ENCODE assay signal across 1 cellular context in the genomic region with DNA sequence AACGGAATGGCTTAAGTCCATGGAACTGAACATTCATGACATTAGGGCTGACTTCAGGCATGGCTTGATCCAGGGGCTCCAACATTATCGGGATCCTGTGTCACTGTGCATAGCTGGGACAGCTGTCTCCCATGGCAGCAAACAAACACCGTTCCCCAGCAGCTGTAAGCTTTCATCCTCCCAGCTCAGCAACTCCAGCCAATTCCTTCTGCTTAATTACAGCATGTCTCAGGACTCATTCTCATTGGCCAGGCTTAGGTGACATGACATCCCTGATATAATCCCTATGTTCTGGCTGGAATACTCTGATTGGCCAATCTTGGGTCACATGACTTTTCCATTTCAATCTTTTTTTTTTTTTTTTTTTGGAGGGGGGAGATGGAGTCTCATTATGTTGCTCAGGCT.
A peak's percentile ranks its signal among the peaks of the same experiment; 100 is the strongest.
TF ChIP-seq lines count a peak whose summit lies in the region.

No MANE protein-coding gene starts in this region.

TF ChIP-seq in HEK293, 187 proteins besides CTCF, POLR2A, EP300 and RAD21 (continued from another document):
- TF ChIP-seq, protein P1, sequence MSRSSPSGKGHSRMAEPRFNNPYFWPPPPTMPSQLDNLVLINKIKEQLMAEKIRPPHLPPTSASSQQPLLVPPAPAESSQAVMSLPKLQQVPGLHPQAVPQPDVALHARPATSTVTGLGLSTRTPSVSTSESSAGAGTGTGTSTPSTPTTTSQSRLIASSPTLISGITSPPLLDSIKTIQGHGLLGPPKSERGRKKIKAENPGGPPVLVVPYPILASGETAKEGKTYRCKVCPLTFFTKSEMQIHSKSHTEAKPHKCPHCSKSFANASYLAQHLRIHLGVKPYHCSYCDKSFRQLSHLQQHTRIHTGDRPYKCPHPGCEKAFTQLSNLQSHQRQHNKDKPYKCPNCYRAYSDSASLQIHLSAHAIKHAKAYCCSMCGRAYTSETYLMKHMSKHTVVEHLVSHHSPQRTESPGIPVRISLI (tag by site-specific recombination; IDR thresholded peaks at IDR 0.05): 0 out of 2 replicates have a peak, but pooled peaks have one; percentile 56
- TF ChIP-seq, protein P2, sequence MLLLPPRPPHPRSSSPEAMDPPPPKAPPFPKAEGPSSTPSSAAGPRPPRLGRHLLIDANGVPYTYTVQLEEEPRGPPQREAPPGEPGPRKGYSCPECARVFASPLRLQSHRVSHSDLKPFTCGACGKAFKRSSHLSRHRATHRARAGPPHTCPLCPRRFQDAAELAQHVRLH (tag by site-specific recombination; IDR thresholded peaks at IDR 0.05): peak; percentile 77
- TF ChIP-seq, protein P3, sequence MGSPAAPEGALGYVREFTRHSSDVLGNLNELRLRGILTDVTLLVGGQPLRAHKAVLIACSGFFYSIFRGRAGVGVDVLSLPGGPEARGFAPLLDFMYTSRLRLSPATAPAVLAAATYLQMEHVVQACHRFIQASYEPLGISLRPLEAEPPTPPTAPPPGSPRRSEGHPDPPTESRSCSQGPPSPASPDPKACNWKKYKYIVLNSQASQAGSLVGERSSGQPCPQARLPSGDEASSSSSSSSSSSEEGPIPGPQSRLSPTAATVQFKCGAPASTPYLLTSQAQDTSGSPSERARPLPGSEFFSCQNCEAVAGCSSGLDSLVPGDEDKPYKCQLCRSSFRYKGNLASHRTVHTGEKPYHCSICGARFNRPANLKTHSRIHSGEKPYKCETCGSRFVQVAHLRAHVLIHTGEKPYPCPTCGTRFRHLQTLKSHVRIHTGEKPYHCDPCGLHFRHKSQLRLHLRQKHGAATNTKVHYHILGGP (tag by site-specific recombination; IDR thresholded peaks at IDR 0.05): no peak
- TF ChIP-seq ZBTB48 (tag by site-specific recombination; IDR thresholded peaks at IDR 0.05): no peak
- TF ChIP-seq ZNF391 (tag by site-specific recombination; IDR thresholded peaks at IDR 0.05; ENCODE audit: borderline replicate concordance, low read depth): no peak
- TF ChIP-seq GLIS2 (tag by site-specific recombination; IDR thresholded peaks at IDR 0.05): no peak
- TF ChIP-seq, protein P4, sequence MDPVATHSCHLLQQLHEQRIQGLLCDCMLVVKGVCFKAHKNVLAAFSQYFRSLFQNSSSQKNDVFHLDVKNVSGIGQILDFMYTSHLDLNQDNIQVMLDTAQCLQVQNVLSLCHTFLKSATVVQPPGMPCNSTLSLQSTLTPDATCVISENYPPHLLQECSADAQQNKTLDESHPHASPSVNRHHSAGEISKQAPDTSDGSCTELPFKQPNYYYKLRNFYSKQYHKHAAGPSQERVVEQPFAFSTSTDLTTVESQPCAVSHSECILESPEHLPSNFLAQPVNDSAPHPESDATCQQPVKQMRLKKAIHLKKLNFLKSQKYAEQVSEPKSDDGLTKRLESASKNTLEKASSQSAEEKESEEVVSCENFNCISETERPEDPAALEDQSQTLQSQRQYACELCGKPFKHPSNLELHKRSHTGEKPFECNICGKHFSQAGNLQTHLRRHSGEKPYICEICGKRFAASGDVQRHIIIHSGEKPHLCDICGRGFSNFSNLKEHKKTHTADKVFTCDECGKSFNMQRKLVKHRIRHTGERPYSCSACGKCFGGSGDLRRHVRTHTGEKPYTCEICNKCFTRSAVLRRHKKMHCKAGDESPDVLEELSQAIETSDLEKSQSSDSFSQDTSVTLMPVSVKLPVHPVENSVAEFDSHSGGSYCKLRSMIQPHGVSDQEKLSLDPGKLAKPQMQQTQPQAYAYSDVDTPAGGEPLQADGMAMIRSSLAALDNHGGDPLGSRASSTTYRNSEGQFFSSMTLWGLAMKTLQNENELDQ (tag by site-specific recombination; IDR thresholded peaks at IDR 0.05; ENCODE audit: low read depth): no peak
- peak; percentile 58 for TF ChIP-seq SP2 (tag by site-specific recombination; IDR thresholded peaks at IDR 0.05)
- TF ChIP-seq ZNF133 (tag by site-specific recombination; IDR thresholded peaks at IDR 0.05): no peak
- TF ChIP-seq ZNF341 (tag by site-specific recombination; IDR thresholded peaks at IDR 0.05; ENCODE audit: low read depth): peak; percentile 56
- peak; percentile 59; the same call in 1 of the 2 replicates for TF ChIP-seq ZNF600 (tag by site-specific recombination; IDR thresholded peaks at IDR 0.05)
- no peak for TF ChIP-seq ZNF843 (tag by site-specific recombination; IDR thresholded peaks at IDR 0.05)
- TF ChIP-seq ZNF791 (tag by site-specific recombination; IDR thresholded peaks at IDR 0.05): no peak
- TF ChIP-seq SP7 (tag by site-specific recombination; IDR thresholded peaks at IDR 0.05): peak; percentile 20; the same call in 1 of the 2 replicates
